In the genomic region with DNA sequence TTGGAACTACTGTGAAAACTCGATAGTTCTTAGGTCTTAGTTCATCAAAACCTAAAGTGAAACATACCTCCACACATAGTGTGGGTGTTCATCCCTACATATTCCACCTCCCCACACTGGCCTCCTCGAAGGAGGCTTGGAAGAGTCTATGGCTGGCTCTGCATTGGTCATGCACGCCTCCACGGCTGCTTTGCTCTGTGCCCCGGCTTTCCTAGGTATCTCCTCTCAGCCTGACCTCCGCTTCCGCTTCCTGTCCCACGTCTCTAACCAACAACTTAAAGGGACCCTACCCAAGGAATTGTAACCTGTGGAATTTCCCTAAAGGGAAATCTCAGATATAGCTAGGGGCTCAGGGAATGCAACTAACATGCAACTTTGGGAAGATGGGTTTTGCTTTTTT, we compare ENCODE assay signal across 8 cellular contexts.
A peak's percentile ranks its signal among the peaks of the same experiment; 100 is the strongest.
DNase-seq lines count a peak whose midpoint lies in the region; ATAC-seq, FAIRE-seq and TF ChIP-seq lines count a peak whose summit lies in the region.

No MANE protein-coding gene starts in this region.

- no peak overlapping the region for H2AFZ ChIP-seq in osteoblast (ENCODE audit: low read length)

- no peak overlapping the region for H3K27ac ChIP-seq in osteoblast (ENCODE audit: low read depth, low read length)

- no peak for TF ChIP-seq CTCF in fibroblast of villous mesenchyme (IDR thresholded peaks at IDR 0.05; ENCODE audit: insufficient read depth, low read depth, low read length)
- TF ChIP-seq CTCF in osteoblast (IDR thresholded peaks at IDR 0.05; ENCODE audit: extremely low read depth, low read depth, low read length), result no peak

- DNase-seq in GM12892 (ENCODE audit: insufficient read length) (no peak), OCI-M1 (lab: John Stamatoyannopoulos, UW) (peak; percentile 73), fibroblast of villous mesenchyme (ENCODE audit: low read depth) (peak; percentile 43), osteoblast (ENCODE audit: insufficient read length, low spot score, missing footprints) (no peak), NCI-H345 treated with DMSO at 0.1 percent for 48 hours (lab: John Stamatoyannopoulos, UW; ENCODE audit: unreplicated experiment) (no peak), globus pallidus (ENCODE audit: low spot score) (no peak), NCI-H1092 treated with DMSO at 0.1 percent for 48 hours (lab: John Stamatoyannopoulos, UW) (no peak)

- H3K9me3 ChIP-seq in osteoblast (ENCODE audit: low read depth, low read length), result no peaks in the 10 kb centered on the region

- H3K4me3 ChIP-seq in fibroblast of villous mesenchyme (ENCODE audit: low read depth, low read length) (peak overlapping the region; percentile 43), osteoblast (ENCODE audit: insufficient read depth, low read length) (peak overlapping the region; percentile 28)

- no peaks in the 10 kb centered on the region for H3K79me2 ChIP-seq in osteoblast (ENCODE audit: insufficient read depth, low read length)

- peaks cover 6% of the 10 kb centered on the region for H3K27me3 ChIP-seq in osteoblast (ENCODE audit: insufficient read depth, low read length)

- H3K4me1 ChIP-seq in osteoblast (ENCODE audit: insufficient read depth, low read length), result peaks cover 8% of the 10 kb centered on the region

- ATAC-seq in HG02870 (IDR thresholded peaks at IDR 0.05; ENCODE audit: unreplicated experiment), result no peak

- H4K20me1 ChIP-seq in osteoblast (ENCODE audit: insufficient read depth, low read length), result no peaks in the 10 kb centered on the region

- TF ChIP-seq POLR2A in GM12892 (IDR thresholded peaks at IDR 0.05; ENCODE audit: low read depth, low read length), result peak; percentile 50; the same call in 1 of the 2 replicates

- H3K36me3 ChIP-seq in osteoblast (ENCODE audit: insufficient read depth, low read length), result no peaks in the 10 kb centered on the region

- peak; percentile 51 for FAIRE-seq in GM12892 (lab: Jason Lieb, UNC)

- peak overlapping the region; percentile 14 for H3K4me2 ChIP-seq in osteoblast (ENCODE audit: insufficient read depth, low read length)

Comparison
In these comparisons a context has a peak if more than half of its experiments do, and no peak if none do; other contexts are left out.
1. DNase-seq: peak in OCI-M1 (single experiment) and fibroblast of villous mesenchyme (single experiment); none in GM12892 (single experiment), osteoblast (single experiment), NCI-H345 treated with DMSO at 0.1 percent for 48 hours (single experiment), globus pallidus (single experiment) and NCI-H1092 treated with DMSO at 0.1 percent for 48 hours (single experiment).